In the genomic region with DNA sequence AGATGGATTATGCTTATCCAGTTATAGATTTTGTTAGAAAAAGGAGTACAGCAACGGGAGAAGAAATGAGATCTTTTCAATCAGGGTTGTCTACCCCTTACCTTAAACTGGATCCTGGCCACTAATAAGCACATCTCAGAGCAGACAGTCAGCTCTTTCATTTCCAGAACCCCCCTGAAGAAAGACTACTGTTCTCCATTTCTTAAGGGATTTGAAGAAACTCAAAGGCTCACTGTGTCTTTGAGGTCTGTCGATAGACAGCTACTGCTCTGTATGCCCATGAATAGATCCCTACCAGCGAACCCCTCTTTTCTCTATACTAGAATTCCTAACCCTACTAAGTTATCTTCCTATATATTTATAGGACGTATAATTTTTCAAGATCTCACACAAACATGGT, we compare ENCODE assay signal across 1 cellular context.
TF ChIP-seq lines count a peak whose summit lies in the region.

No MANE protein-coding gene starts in this region.

TF ChIP-seq in WTC11, 78 proteins besides CTCF, POLR2A, EP300 and RAD21 (continued from another document):
- TF ChIP-seq, protein P1, sequence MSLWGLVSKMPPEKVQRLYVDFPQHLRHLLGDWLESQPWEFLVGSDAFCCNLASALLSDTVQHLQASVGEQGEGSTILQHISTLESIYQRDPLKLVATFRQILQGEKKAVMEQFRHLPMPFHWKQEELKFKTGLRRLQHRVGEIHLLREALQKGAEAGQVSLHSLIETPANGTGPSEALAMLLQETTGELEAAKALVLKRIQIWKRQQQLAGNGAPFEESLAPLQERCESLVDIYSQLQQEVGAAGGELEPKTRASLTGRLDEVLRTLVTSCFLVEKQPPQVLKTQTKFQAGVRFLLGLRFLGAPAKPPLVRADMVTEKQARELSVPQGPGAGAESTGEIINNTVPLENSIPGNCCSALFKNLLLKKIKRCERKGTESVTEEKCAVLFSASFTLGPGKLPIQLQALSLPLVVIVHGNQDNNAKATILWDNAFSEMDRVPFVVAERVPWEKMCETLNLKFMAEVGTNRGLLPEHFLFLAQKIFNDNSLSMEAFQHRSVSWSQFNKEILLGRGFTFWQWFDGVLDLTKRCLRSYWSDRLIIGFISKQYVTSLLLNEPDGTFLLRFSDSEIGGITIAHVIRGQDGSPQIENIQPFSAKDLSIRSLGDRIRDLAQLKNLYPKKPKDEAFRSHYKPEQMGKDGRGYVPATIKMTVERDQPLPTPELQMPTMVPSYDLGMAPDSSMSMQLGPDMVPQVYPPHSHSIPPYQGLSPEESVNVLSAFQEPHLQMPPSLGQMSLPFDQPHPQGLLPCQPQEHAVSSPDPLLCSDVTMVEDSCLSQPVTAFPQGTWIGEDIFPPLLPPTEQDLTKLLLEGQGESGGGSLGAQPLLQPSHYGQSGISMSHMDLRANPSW (CRISPR knock-in tag; conservative IDR thresholded peaks at IDR 0.05; ENCODE audit: low read depth): no peak
- TF ChIP-seq FOXJ3 (CRISPR knock-in tag; IDR thresholded peaks at IDR 0.05; ENCODE audit: borderline replicate concordance) (no peak), NR1H2 (CRISPR knock-in tag; IDR thresholded peaks at IDR 0.05) (no peak), SOX15 (CRISPR knock-in tag; IDR thresholded peaks at IDR 0.05) (no peak), CREB1 (CRISPR knock-in tag; IDR thresholded peaks at IDR 0.05) (no peak)
